8 cellular contexts compared by ENCODE assay signal in the genomic region with DNA sequence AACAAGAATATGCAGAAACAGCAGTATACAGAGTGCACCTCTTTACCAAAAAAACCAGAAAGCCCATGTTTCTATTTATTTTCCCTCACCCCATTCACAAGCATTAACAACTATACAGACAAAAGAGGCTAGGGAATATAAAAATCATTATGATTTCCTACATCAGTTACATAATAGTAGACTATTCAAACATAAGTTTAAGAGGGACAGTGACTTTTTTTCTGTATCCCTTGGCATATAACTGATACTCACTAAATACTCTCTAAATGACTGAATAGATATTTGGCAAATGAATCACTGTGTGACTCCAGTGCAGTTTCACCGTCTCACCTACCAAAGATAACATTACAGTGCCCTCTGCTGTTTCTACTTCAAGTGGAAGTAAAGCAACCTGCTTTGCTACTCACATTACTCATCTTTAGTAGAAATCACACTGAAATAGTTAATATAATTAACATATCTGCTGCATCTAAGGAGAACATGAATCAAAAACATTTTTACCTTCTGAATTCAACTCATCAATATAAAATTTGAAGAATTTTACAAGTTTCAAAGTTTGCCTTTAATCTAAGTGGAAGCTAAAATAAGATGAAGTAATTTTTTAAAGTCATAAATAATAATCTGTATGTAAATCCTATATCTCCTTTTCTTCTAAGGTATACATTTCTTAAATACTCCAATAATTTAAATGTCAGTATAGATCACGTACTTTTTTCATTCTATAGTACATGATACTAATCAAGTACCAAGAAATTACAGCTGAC.
DNase-seq lines count a peak whose midpoint lies in the region; ATAC-seq and TF ChIP-seq lines count a peak whose summit lies in the region.

No MANE protein-coding gene starts in this region.

- peak overlapping the region in 2 of 3 donors; percentile 22 to 89 for H3K27ac Mint-ChIP-seq in CD4-positive, CD25-positive, alpha-beta regulatory T cell
- H3K27ac Mint-ChIP-seq in nephron = peak overlapping the region in 1 of 3 experiments; percentile 17

- H3K27me3 Mint-ChIP-seq in CD4-positive, CD25-positive, alpha-beta regulatory T cell = no peaks in the 10 kb centered on the region
- H3K27me3 Mint-ChIP-seq in nephron (ENCODE audit: low read depth) = no peaks in the 10 kb centered on the region

- peaks cover 9% of the 10 kb centered on the region for H3K36me3 Mint-ChIP-seq in CD4-positive, CD25-positive, alpha-beta regulatory T cell
- H3K36me3 Mint-ChIP-seq in nephron (ENCODE audit: low read depth) = peaks cover 15% of the 10 kb centered on the region

- H3K4me3 ChIP-seq in CD4-positive, CD25-positive, alpha-beta regulatory T cell (ENCODE audit: low read depth, low read length) = no peak overlapping the region

- H3K27ac ChIP-seq in CD4-positive, CD25-positive, alpha-beta regulatory T cell (ENCODE audit: insufficient read depth, low read length, poor library complexity, severe bottlenecking) = peak overlapping the region; percentile 81

- H3K4me1 ChIP-seq in CD4-positive, CD25-positive, alpha-beta regulatory T cell (ENCODE audit: control insufficient read depth, insufficient read depth, low read length, poor library complexity, severe bottlenecking) = peaks cover 31% of the 10 kb centered on the region

- DNase-seq in CD4-positive, CD25-positive, alpha-beta regulatory T cell = peak in 2 of 3 donors; percentile 64 to 79
- DNase-seq in NCI-H1417 treated with DMSO at 0.1 percent for 48 hours (lab: John Stamatoyannopoulos, UW) (peak; percentile 34), T-helper 2 cell (peak in 3 of 5 experiments; percentile 2 to 82 (median 3)), T-helper 9 cell (no peak)

- ATAC-seq in CD4-positive, CD25-positive, alpha-beta regulatory T cell (ENCODE audit: low read depth in 2 of 2) = peak; percentile 76 to 79
- ATAC-seq in GM18519 (IDR thresholded peaks at IDR 0.05; ENCODE audit: low FRiP score, unreplicated experiment) (peak; percentile 95), HG02938 (IDR thresholded peaks at IDR 0.05; ENCODE audit: unreplicated experiment) (peak; percentile 98), esophagus mucosa (peak; percentile 94)

- H3K27me3 ChIP-seq in CD4-positive, CD25-positive, alpha-beta regulatory T cell (ENCODE audit: control insufficient read depth, insufficient read depth, low read length) = no peaks in the 10 kb centered on the region

- H3K9me3 Mint-ChIP-seq in CD4-positive, CD25-positive, alpha-beta regulatory T cell = peaks cover 0 to 1% (median 0%) of the 10 kb centered on the region in 7 donors
- H3K9me3 Mint-ChIP-seq in nephron = peaks cover under 1% of the 10 kb centered on the region

- H3K4me3 Mint-ChIP-seq in CD4-positive, CD25-positive, alpha-beta regulatory T cell = peak overlapping the region in 1 of 4 donors; percentile 13
- no peak overlapping the region for H3K4me3 Mint-ChIP-seq in nephron

- peaks cover 17 to 52% (median 36%) of the 10 kb centered on the region in 4 donors for H3K4me1 Mint-ChIP-seq in CD4-positive, CD25-positive, alpha-beta regulatory T cell
- H3K4me1 Mint-ChIP-seq in nephron = no peaks in the 10 kb centered on the region

- TF ChIP-seq CTCF in nephron (IDR thresholded peaks at IDR 0.05; ENCODE audit: unreplicated experiment in 3 of 3) = peak; percentile 54 to 56 (median 54)

- peaks cover 4% of the 10 kb centered on the region for H3K36me3 ChIP-seq in CD4-positive, CD25-positive, alpha-beta regulatory T cell (ENCODE audit: control insufficient read depth, insufficient read depth, low read length)

- H3K9me3 ChIP-seq in CD4-positive, CD25-positive, alpha-beta regulatory T cell (ENCODE audit: control insufficient read depth in 2 of 2, low read length in 2 of 2) = no peaks in the 10 kb centered on the region
